15 cellular contexts compared by ENCODE assay signal in genomic region chr1:43660355-43660754, GRCh38.
"Had no signal": no experiment of that assay in that cellular context is flagged by ENCODE, and none has a peak within 500 bp of the region (broad histone marks: within the 10 kb centered on the region; RNA-seq: fewer than 3 reads in every experiment).

No MANE protein-coding gene starts in this region.

- H2AFZ ChIP-seq: neural progenitor cell had no signal

- H3K9me3 Mint-ChIP-seq: activated naive CD4-positive, alpha-beta T cell treated with anti-CD3 and anti-CD28 coated beads, Interleukin-2, amount 50 U/mL, for 24 hours; naive B cell; neural progenitor cell had no signal

- H3K4me1 ChIP-seq: left ventricle myocardium inferior, neural progenitor cell had no signal

- H3K9me3 ChIP-seq: esophagus squamous epithelium, left ventricle myocardium inferior, ovary had no signal

- H3K27ac ChIP-seq: coronary artery, esophagus squamous epithelium, left ventricle myocardium inferior, neural progenitor cell, ovary had no signal

- H3K4me3 ChIP-seq: coronary artery, esophagus squamous epithelium, left ventricle myocardium inferior, neural progenitor cell, ovary had no signal

- H3K27ac Mint-ChIP-seq: activated naive CD4-positive, alpha-beta T cell treated with anti-CD3 and anti-CD28 coated beads, Interleukin-2, amount 50 U/mL, for 24 hours; naive B cell; neural progenitor cell had no signal

- H3K36me3 ChIP-seq: ovary had no signal

- H3K27me3 ChIP-seq: esophagus squamous epithelium, neural progenitor cell, ovary had no signal

- H3K9ac ChIP-seq: neural progenitor cell had no signal

- H3K27me3 Mint-ChIP-seq: activated naive CD4-positive, alpha-beta T cell treated with anti-CD3 and anti-CD28 coated beads, Interleukin-2, amount 50 U/mL, for 24 hours; naive B cell had no signal

- DNase-seq: activated CD4-positive, alpha-beta T cell treated with anti-CD3 and anti-CD28 coated beads for 1 hour; activated CD4-positive, alpha-beta T cell treated with anti-CD3 and anti-CD28 coated beads, Interleukin-2, amount 50 U/mL, for 4 hours; activated effector memory CD4-positive, alpha-beta T cell treated with anti-CD3 and anti-CD28 coated beads, Interleukin-2, amount 50 U/mL, for 16 hours; activated T-cell treated with anti-CD3 and anti-CD28 coated beads, Interleukin-2, amount 50 U/mL, for 1 hour; central memory CD4-positive, alpha-beta T cell; esophagus squamous epithelium; hippocampal formation; left ventricle myocardium inferior; naive B cell; ovary; stimulated activated CD4-positive, alpha-beta T cell treated with anti-CD3 and anti-CD28 coated beads, Interleukin-1b, Interleukin-23, amount 100 ng/mL, for 48 hours; T-helper 1 cell had no signal

- H3K4me2 ChIP-seq: neural progenitor cell had no signal

- H3K4me1 Mint-ChIP-seq: neural progenitor cell had no signal

- H3K4me3 Mint-ChIP-seq: activated naive CD4-positive, alpha-beta T cell treated with anti-CD3 and anti-CD28 coated beads, Interleukin-2, amount 50 U/mL, for 24 hours; naive B cell; neural progenitor cell had no signal
